20 cellular contexts compared by ENCODE assay signal in genomic region chr3:64908292-64908691, GRCh38.
A peak's percentile ranks its signal among the peaks of the same experiment; 100 is the strongest.
DNase-seq lines count a peak whose midpoint lies in the region; ATAC-seq, FAIRE-seq and TF ChIP-seq lines count a peak whose summit lies in the region.
"Had no signal": no experiment of that assay in that cellular context is flagged by ENCODE, and none has a peak within 500 bp of the region (broad histone marks: within the 10 kb centered on the region; RNA-seq: fewer than 3 reads in every experiment).

No MANE protein-coding gene starts in this region.

- peaks cover 47% of the 10 kb centered on the region for H3K27me3 ChIP-seq in OCI-LY3 (ENCODE audit: low read depth, low read length)
- H3K27me3 ChIP-seq in right cardiac atrium (ENCODE audit: control insufficient read depth, insufficient read depth): no peaks in the 10 kb centered on the region
- no peaks in the 10 kb centered on the region for H3K27me3 ChIP-seq in small intestine (ENCODE audit: control insufficient read depth in 2 of 2, insufficient read depth in 2 of 2, low read length in 2 of 2)
- H3K27me3 ChIP-seq in dorsolateral prefrontal cortex: peaks cover 0 to 6% (median 0%) of the 10 kb centered on the region in 45 donors

- no peaks in the 10 kb centered on the region for H3K4me1 Mint-ChIP-seq in stimulated activated naive CD8-positive, alpha-beta T cell treated with anti-CD3 and anti-CD28 coated beads, Interleukin-15, amount 100 ng/mL, for 72 hours

- H3K4me3 ChIP-seq in OCI-LY3 (ENCODE audit: low read length) (no peak overlapping the region), right cardiac atrium (ENCODE audit: low read length) (no peak overlapping the region), small intestine (ENCODE audit: low read depth in 1 of 2, low read length in 2 of 2) (no peak overlapping the region), dorsolateral prefrontal cortex (no peak overlapping the region)
- H3K4me3 ChIP-seq: GM23248 had no signal

- 39% methylated on average over 4 of the region's 4 CpGs for WGBS in right cardiac atrium
- 5 to 49% (median 26%) methylated on average over 4 of the region's 4 CpGs for WGBS in small intestine, 3 donors

- no peak overlapping the region for H3K4me3 Mint-ChIP-seq in stimulated activated naive CD8-positive, alpha-beta T cell treated with anti-CD3 and anti-CD28 coated beads, Interleukin-15, amount 100 ng/mL, for 72 hours
- H3K4me3 Mint-ChIP-seq: activated T-cell treated with anti-CD3 and anti-CD28 coated beads, Interleukin-2, amount 50 U/mL, for 4 hours; CD8-positive, alpha-beta T cell had no signal

- no peak overlapping the region for H3K9ac ChIP-seq in OCI-LY3 (ENCODE audit: low read length)
- H3K9ac ChIP-seq: GM23248 had no signal

- H3K9me3 Mint-ChIP-seq in stimulated activated naive CD8-positive, alpha-beta T cell treated with anti-CD3 and anti-CD28 coated beads, Interleukin-15, amount 100 ng/mL, for 72 hours: peaks cover 18 to 30% of the 10 kb centered on the region in 2 donors

- no peak overlapping the region for H3K27ac Mint-ChIP-seq in stimulated activated naive CD8-positive, alpha-beta T cell treated with anti-CD3 and anti-CD28 coated beads, Interleukin-15, amount 100 ng/mL, for 72 hours
- H3K27ac Mint-ChIP-seq: CD8-positive, alpha-beta T cell had no signal

- no peak for FAIRE-seq in small intestine (lab: Jason Lieb, UNC)
- FAIRE-seq: G401.6 had no signal

- H3K4me1 ChIP-seq in OCI-LY3 (ENCODE audit: low read length): peaks cover 13% of the 10 kb centered on the region
- H3K4me1 ChIP-seq in right cardiac atrium (ENCODE audit: control insufficient read depth, insufficient read depth, low read length): peaks cover 12% of the 10 kb centered on the region
- H3K4me1 ChIP-seq in small intestine (ENCODE audit: control insufficient read depth in 2 of 2, insufficient read depth in 1 of 2, low read depth in 1 of 2, low read length in 1 of 2): no peaks in the 10 kb centered on the region

- peak; percentile 56 to 95 for ATAC-seq in right cardiac atrium
- no peak for ATAC-seq in stimulated activated naive CD8-positive, alpha-beta T cell treated with anti-CD3 and anti-CD28 coated beads, Interleukin-15, amount 100 ng/mL, for 72 hours
- ATAC-seq: activated T-cell treated with anti-CD3 and anti-CD28 coated beads, Interleukin-2, amount 50 U/mL, for 4 hours; CD8-positive, alpha-beta T cell; left lobe of liver; Panc1 had no signal

- H4K20me1 ChIP-seq in OCI-LY3 (ENCODE audit: insufficient read depth, low read length): peaks cover 8% of the 10 kb centered on the region

- H3K27ac ChIP-seq in OCI-LY3 (ENCODE audit: low read length) (no peak overlapping the region), right cardiac atrium (ENCODE audit: low read length) (no peak overlapping the region), small intestine (ENCODE audit: low read depth in 1 of 2, low read length in 1 of 2) (peak overlapping the region in 1 of 2 donors; percentile 73), dorsolateral prefrontal cortex (no peak overlapping the region)
- H3K27ac ChIP-seq: GM23248 had no signal

- H3K9me3 ChIP-seq in OCI-LY3 (ENCODE audit: insufficient read depth, low read length): 0 out of 2 replicates have a peak, but pooled peaks cover 5% of the 10 kb centered on the region
- H3K9me3 ChIP-seq in right cardiac atrium (ENCODE audit: control insufficient read depth, low read length): no peaks in the 10 kb centered on the region
- no peaks in the 10 kb centered on the region for H3K9me3 ChIP-seq in small intestine (ENCODE audit: control insufficient read depth, low read depth)

- no peaks in the 10 kb centered on the region for H3K27me3 Mint-ChIP-seq in stimulated activated naive CD8-positive, alpha-beta T cell treated with anti-CD3 and anti-CD28 coated beads, Interleukin-15, amount 100 ng/mL, for 72 hours

- no peak overlapping the region for H2AFZ ChIP-seq in OCI-LY3 (ENCODE audit: low read depth, low read length)
- H2AFZ ChIP-seq: GM23248 had no signal

- intact Hi-C loops in right cardiac atrium (cut with DNase I) (loop anchor here in 2 of 4 donors (10.0 kb wide), 2 partner anchors 213 to 223 kb away; partner anchors contain the start of gene ADAMTS9 (in 1 of the 2)), dorsolateral prefrontal cortex (cut with DNase I) (no loop called here)

- H3K4me2 ChIP-seq in OCI-LY3 (ENCODE audit: low read length): peak overlapping the region; percentile 18; the same call in 1 of the 2 replicates

- H3K36me3 ChIP-seq in OCI-LY3 (replicated peaks; ENCODE audit: low read depth, low read length) (no peaks in the 10 kb centered on the region), small intestine (ENCODE audit: control insufficient read depth in 2 of 2, insufficient read depth in 2 of 2, low read length in 2 of 2) (no peaks in the 10 kb centered on the region)

- TF ChIP-seq CTCF in OCI-LY3 (IDR thresholded peaks at IDR 0.05; ENCODE audit: low read depth, low read length) (no peak), dorsolateral prefrontal cortex (IDR thresholded peaks at IDR 0.05 in 54 of 56, conservative IDR thresholded peaks at IDR 0.05 in 2 of 56; ENCODE audit: low read depth in 1 of 56, partially characterized antibody in 56 of 56) (no peak)

- H3K79me2 ChIP-seq in OCI-LY3 (ENCODE audit: low read length): no peaks in the 10 kb centered on the region

- DNase-seq in dermis microvascular lymphatic vessel endothelial cell (ENCODE audit: low read depth in 2 of 2): peak; percentile 23 to 82
- peak in 1 of 3 donors; percentile 22 for DNase-seq in right cardiac atrium
- DNase-seq in small intestine: peak; percentile 10
- no peak for DNase-seq in DMS153 treated with DMSO at 0.1 percent for 48 hours (lab: John Stamatoyannopoulos, UW; ENCODE audit: unreplicated experiment)
- DNase-seq in dorsolateral prefrontal cortex: no peak
- DNase-seq in stimulated activated naive CD8-positive, alpha-beta T cell treated with anti-CD3 and anti-CD28 coated beads, Interleukin-15, amount 100 ng/mL, for 72 hours: no peak
- no peak for DNase-seq in activated CD4-positive, CD25-positive, alpha-beta regulatory T cell (lab: John Stamatoyannopoulos, UW)
- DNase-seq: activated CD4-positive, alpha-beta T cell treated with anti-CD3 and anti-CD28 coated beads for 4 hours; activated T-cell treated with anti-CD3 and anti-CD28 coated beads, Interleukin-2, amount 50 U/mL, for 4 hours; amygdala; CD8-positive, alpha-beta T cell; effector CD4-positive, alpha-beta T cell; GM23248; head of caudate nucleus; NCI-H1105 treated with DMSO at 0.1 percent for 48 hours; NCI-H446 treated with DMSO at 0.1 percent for 48 hours had no signal

Comparison
In these comparisons a context has a peak if more than half of its experiments do, and no peak if none do; other contexts are left out.
1. DNase-seq: peak in dermis microvascular lymphatic vessel endothelial cell (2 of 2) and small intestine (single experiment); none in DMS153 treated with DMSO at 0.1 percent for 48 hours (single experiment), dorsolateral prefrontal cortex (0 of 10), stimulated activated naive CD8-positive, alpha-beta T cell treated with anti-CD3 and anti-CD28 coated beads, Interleukin-15, amount 100 ng/mL, for 72 hours (0 of 2) and activated CD4-positive, CD25-positive, alpha-beta regulatory T cell (0 of 4).